28 cellular contexts compared by ENCODE assay signal in genomic region chr2:176597916-176598315, GRCh38.
"Had no signal": no experiment of that assay in that cellular context is flagged by ENCODE, and none has a peak within 500 bp of the region (broad histone marks: within the 10 kb centered on the region; RNA-seq: fewer than 3 reads in every experiment).

No MANE protein-coding gene starts in this region.

- H3K4me1 ChIP-seq: suprapubic skin, testis, thyroid gland, tibial nerve, upper lobe of left lung, upper lobe of right lung, uterus, vagina had no signal

- DNase-seq: stimulated activated CD4-positive, alpha-beta T cell treated with anti-CD3 and anti-CD28 coated beads, Interleukin-2, amount 100 ng/mL, for 48 hours; stimulated activated CD4-positive, alpha-beta T cell treated with anti-CD3 and anti-CD28 coated beads, Interleukin-4, amount 100 ng/mL, for 1 hour; stimulated activated CD4-positive, alpha-beta T cell treated with anti-CD3 and anti-CD28 coated beads, Interleukin-4, amount 100 ng/mL, for 24 hours; stimulated activated CD4-positive, alpha-beta T cell treated with anti-CD3 and anti-CD28 coated beads, Interleukin-4, amount 100 ng/mL, for 4 hours; stimulated activated CD8-positive, alpha-beta memory T cell treated with anti-CD3 and anti-CD28 coated beads, Interleukin-4, amount 100 ng/mL, for 48 hours; stimulated activated naive B cell treated with anti-CD40 and anti-IgM and Interleukin-4, amounts not matched to agents 10 μg/mL and 1 μg/mL and 100 μg/mL, for 72 hours; stimulated activated naive CD4-positive, alpha-beta T cell; stimulated activated naive CD4-positive, alpha-beta T cell treated with Interleukin-2 at 50 U/mL for 16 hours; stimulated activated naive CD8-positive, alpha-beta T cell treated with anti-CD3 and anti-CD28 coated beads, Interleukin-15, amount 100 ng/mL, for 72 hours; stimulated activated naive CD8-positive, alpha-beta T cell treated with anti-CD3 and anti-CD28 coated beads, Interleukin-15, Interleukin-2, amounts not matched to agents 100 U/mL and 50 U/mL, for 24 hours; stomach; substantia nigra; testis; thyroid gland; tibial artery; transverse colon; trophoblast cell; upper lobe of left lung; upper lobe of right lung; uterus had no signal

- H3K4me1 Mint-ChIP-seq: stimulated activated effector memory CD8-positive, alpha-beta T cell treated with anti-CD3 and anti-CD28 coated beads, Interleukin-12 subunit alpha, Interleukin-12 subunit beta, amount 100 ng/mL, for 72 hours; stimulated activated memory B cell treated with anti-CD40 and anti-IgM and Interleukin-4, amounts not matched to agents 10 μg/mL and 1 μg/mL and 100 μg/mL, for 72 hours; stimulated activated naive B cell treated with anti-CD40 and anti-IgM and Interleukin-4, amounts not matched to agents 10 μg/mL and 1 μg/mL and 100 μg/mL, for 72 hours; stimulated activated naive CD8-positive, alpha-beta T cell treated with anti-CD3 and anti-CD28 coated beads, Interleukin-15, amount 100 ng/mL, for 72 hours had no signal

- H3K4me3 ChIP-seq: stomach, suprapubic skin, testis, thoracic aorta, thyroid gland, tibial artery, tibial nerve, transverse colon, upper lobe of left lung, upper lobe of right lung, uterus, vagina had no signal

- H3K9me3 Mint-ChIP-seq: stimulated activated effector memory CD8-positive, alpha-beta T cell treated with anti-CD3 and anti-CD28 coated beads, Interleukin-12 subunit alpha, Interleukin-12 subunit beta, amount 100 ng/mL, for 72 hours; stimulated activated memory B cell treated with anti-CD40 and anti-IgM and Interleukin-4, amounts not matched to agents 10 μg/mL and 1 μg/mL and 100 μg/mL, for 72 hours; stimulated activated naive B cell treated with anti-CD40 and anti-IgM and Interleukin-4, amounts not matched to agents 10 μg/mL and 1 μg/mL and 100 μg/mL, for 72 hours; stimulated activated naive CD8-positive, alpha-beta T cell treated with anti-CD3 and anti-CD28 coated beads, Interleukin-15, amount 100 ng/mL, for 72 hours; stimulated activated naive CD8-positive, alpha-beta T cell treated with anti-CD3 and anti-CD28 coated beads, Interleukin-15, Interleukin-2, amounts not matched to agents 100 ng/mL and 50 ng/mL, for 24 hours had no signal

- H3K36me3 ChIP-seq: stomach, suprapubic skin, thoracic aorta, thyroid gland, tibial artery, tibial nerve, transverse colon, upper lobe of left lung, upper lobe of right lung, uterus, vagina had no signal

- H3K36me3 Mint-ChIP-seq: stimulated activated effector memory CD8-positive, alpha-beta T cell treated with anti-CD3 and anti-CD28 coated beads, Interleukin-12 subunit alpha, Interleukin-12 subunit beta, amount 100 ng/mL, for 72 hours; stimulated activated memory B cell treated with anti-CD40 and anti-IgM and Interleukin-4, amounts not matched to agents 10 μg/mL and 1 μg/mL and 100 μg/mL, for 72 hours; stimulated activated naive B cell treated with anti-CD40 and anti-IgM and Interleukin-4, amounts not matched to agents 10 μg/mL and 1 μg/mL and 100 μg/mL, for 72 hours; type B pancreatic cell had no signal

- H3K4me3 Mint-ChIP-seq: stimulated activated effector memory CD8-positive, alpha-beta T cell treated with anti-CD3 and anti-CD28 coated beads, Interleukin-12 subunit alpha, Interleukin-12 subunit beta, amount 100 ng/mL, for 72 hours; stimulated activated memory B cell treated with anti-CD40 and anti-IgM and Interleukin-4, amounts not matched to agents 10 μg/mL and 1 μg/mL and 100 μg/mL, for 72 hours; stimulated activated naive B cell treated with anti-CD40 and anti-IgM and Interleukin-4, amounts not matched to agents 10 μg/mL and 1 μg/mL and 100 μg/mL, for 72 hours; stimulated activated naive CD8-positive, alpha-beta T cell treated with anti-CD3 and anti-CD28 coated beads, Interleukin-15, amount 100 ng/mL, for 72 hours; stimulated activated naive CD8-positive, alpha-beta T cell treated with anti-CD3 and anti-CD28 coated beads, Interleukin-15, Interleukin-2, amounts not matched to agents 100 ng/mL and 50 ng/mL, for 24 hours; type B pancreatic cell had no signal

- H3K27ac ChIP-seq: stomach, suprapubic skin, testis, thoracic aorta, thyroid gland, tibial artery, tibial nerve, transverse colon, upper lobe of left lung, upper lobe of right lung, uterus, vagina had no signal

- H3K27me3 ChIP-seq: testis, thyroid gland, tibial artery, tibial nerve, transverse colon, upper lobe of left lung, upper lobe of right lung, uterus, vagina had no signal

- ATAC-seq: stimulated activated effector memory CD8-positive, alpha-beta T cell treated with anti-CD3 and anti-CD28 coated beads, Interleukin-12 subunit alpha, Interleukin-12 subunit beta, amount 100 ng/mL, for 72 hours; stimulated activated memory B cell treated with anti-CD40 and anti-IgM and Interleukin-4, amounts not matched to agents 10 μg/mL and 1 μg/mL and 100 μg/mL, for 72 hours; stimulated activated naive B cell treated with anti-CD40 and anti-IgM and Interleukin-4, amounts not matched to agents 10 μg/mL and 1 μg/mL and 100 μg/mL, for 72 hours; stimulated activated naive CD8-positive, alpha-beta T cell treated with anti-CD3 and anti-CD28 coated beads, Interleukin-15, amount 100 ng/mL, for 72 hours; stimulated activated naive CD8-positive, alpha-beta T cell treated with anti-CD3 and anti-CD28 coated beads, Interleukin-15, Interleukin-2, amounts not matched to agents 100 U/mL and 50 U/mL, for 24 hours; upper lobe of right lung had no signal

- H3K9me3 ChIP-seq: stomach, suprapubic skin, testis, thoracic aorta, thyroid gland, tibial artery, tibial nerve, transverse colon, upper lobe of left lung, upper lobe of right lung, uterus, vagina had no signal

- H3K27ac Mint-ChIP-seq: stimulated activated effector memory CD8-positive, alpha-beta T cell treated with anti-CD3 and anti-CD28 coated beads, Interleukin-12 subunit alpha, Interleukin-12 subunit beta, amount 100 ng/mL, for 72 hours; stimulated activated memory B cell treated with anti-CD40 and anti-IgM and Interleukin-4, amounts not matched to agents 10 μg/mL and 1 μg/mL and 100 μg/mL, for 72 hours; stimulated activated naive B cell treated with anti-CD40 and anti-IgM and Interleukin-4, amounts not matched to agents 10 μg/mL and 1 μg/mL and 100 μg/mL, for 72 hours; stimulated activated naive CD8-positive, alpha-beta T cell treated with anti-CD3 and anti-CD28 coated beads, Interleukin-15, amount 100 ng/mL, for 72 hours; stimulated activated naive CD8-positive, alpha-beta T cell treated with anti-CD3 and anti-CD28 coated beads, Interleukin-15, Interleukin-2, amounts not matched to agents 100 ng/mL and 50 ng/mL, for 24 hours; type B pancreatic cell had no signal
